Comparison of ENCODE assay signal across 1 cellular context in the genomic region with DNA sequence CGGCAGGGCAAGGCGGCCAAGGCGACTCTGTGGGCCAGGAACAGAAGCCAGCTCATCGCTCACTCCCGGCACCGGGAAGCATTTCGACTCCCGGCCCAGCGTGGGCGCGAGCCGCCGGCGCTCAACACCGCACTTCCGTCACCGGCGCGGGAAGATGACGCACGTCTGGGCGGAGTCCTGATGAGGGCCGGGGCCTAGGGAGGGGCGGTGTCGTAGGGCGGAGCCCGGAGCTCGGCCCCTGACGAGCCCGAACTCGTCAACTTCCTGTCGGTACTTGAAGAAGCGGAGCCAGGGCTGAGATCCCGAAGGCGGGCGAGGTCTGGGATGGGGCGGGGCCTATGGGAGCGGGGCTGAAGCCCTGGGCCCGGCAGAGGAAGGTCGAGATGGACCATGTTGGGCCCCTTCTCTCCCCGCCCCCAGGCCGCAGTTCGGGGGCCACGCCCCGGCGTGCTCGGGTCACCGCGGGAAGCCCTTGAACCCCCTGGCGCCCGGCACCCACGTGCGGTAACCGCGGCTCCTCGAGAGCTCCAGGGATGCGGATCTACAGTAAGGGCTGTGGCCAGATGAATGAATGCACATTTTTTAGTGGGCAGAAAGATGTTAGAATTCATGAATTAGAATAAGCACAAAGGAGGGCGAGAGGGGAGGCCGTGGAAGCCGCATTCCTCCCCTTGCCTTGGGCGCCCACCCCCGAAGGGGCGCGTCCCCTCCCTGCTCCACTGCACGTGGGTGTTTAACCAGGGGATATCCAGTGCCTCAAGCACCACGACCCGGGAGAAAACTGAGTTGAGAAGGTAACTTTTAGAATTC.
TF ChIP-seq lines count a peak whose summit lies in the region.

A gene with protein sequence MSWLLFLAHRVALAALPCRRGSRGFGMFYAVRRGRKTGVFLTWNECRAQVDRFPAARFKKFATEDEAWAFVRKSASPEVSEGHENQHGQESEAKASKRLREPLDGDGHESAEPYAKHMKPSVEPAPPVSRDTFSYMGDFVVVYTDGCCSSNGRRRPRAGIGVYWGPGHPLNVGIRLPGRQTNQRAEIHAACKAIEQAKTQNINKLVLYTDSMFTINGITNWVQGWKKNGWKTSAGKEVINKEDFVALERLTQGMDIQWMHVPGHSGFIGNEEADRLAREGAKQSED (minus strand): TSS at position 129 of the 810 bp plus-strand sequence. CDS start 73 bp downstream, at position 56.

TF ChIP-seq in K562, 482 proteins besides CTCF, POLR2A, EP300 and RAD21 (continued from another document and continues in another):
- TF ChIP-seq, protein P1, sequence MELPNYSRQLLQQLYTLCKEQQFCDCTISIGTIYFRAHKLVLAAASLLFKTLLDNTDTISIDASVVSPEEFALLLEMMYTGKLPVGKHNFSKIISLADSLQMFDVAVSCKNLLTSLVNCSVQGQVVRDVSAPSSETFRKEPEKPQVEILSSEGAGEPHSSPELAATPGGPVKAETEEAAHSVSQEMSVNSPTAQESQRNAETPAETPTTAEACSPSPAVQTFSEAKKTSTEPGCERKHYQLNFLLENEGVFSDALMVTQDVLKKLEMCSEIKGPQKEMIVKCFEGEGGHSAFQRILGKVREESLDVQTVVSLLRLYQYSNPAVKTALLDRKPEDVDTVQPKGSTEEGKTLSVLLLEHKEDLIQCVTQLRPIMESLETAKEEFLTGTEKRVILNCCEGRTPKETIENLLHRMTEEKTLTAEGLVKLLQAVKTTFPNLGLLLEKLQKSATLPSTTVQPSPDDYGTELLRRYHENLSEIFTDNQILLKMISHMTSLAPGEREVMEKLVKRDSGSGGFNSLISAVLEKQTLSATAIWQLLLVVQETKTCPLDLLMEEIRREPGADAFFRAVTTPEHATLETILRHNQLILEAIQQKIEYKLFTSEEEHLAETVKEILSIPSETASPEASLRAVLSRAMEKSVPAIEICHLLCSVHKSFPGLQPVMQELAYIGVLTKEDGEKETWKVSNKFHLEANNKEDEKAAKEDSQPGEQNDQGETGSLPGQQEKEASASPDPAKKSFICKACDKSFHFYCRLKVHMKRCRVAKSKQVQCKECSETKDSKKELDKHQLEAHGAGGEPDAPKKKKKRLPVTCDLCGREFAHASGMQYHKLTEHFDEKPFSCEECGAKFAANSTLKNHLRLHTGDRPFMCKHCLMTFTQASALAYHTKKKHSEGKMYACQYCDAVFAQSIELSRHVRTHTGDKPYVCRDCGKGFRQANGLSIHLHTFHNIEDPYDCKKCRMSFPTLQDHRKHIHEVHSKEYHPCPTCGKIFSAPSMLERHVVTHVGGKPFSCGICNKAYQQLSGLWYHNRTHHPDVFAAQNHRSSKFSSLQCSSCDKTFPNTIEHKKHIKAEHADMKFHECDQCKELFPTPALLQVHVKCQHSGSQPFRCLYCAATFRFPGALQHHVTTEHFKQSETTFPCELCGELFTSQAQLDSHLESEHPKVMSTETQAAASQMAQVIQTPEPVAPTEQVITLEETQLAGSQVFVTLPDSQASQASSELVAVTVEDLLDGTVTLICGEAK (IDR thresholded peaks at IDR 0.05) = peak; percentile 83
- TF ChIP-seq, protein P1 (CRISPR knock-in tag; IDR thresholded peaks at IDR 0.05) = no peak
- TF ChIP-seq KLF13 (tag; IDR thresholded peaks at IDR 0.05; ENCODE audit: borderline replicate concordance, low read depth) (0 out of 2 replicates have a peak, but pooled peaks have one; percentile 12), NBN (IDR thresholded peaks at IDR 0.05; ENCODE audit: low read depth) (no peak), ZNF324 (CRISPR knock-in tag; IDR thresholded peaks at IDR 0.05) (no peak), ZNF79 (CRISPR knock-in tag; IDR thresholded peaks at IDR 0.05; ENCODE audit: low read depth) (no peak), U2AF2 (optimal IDR thresholded peaks at IDR 0.05; ENCODE audit: low read depth, low read length) (no peak), ZNF282 (CRISPR knock-in tag; IDR thresholded peaks at IDR 0.05) (no peak), PCBP2 (IDR thresholded peaks at IDR 0.05; ENCODE audit: low read depth, low read length, poor library complexity, severe bottlenecking) (no peak), MTA1 (IDR thresholded peaks at IDR 0.05; ENCODE audit: borderline replicate concordance) (peak; percentile 98), ZNF561 (CRISPR knock-in tag; conservative IDR thresholded peaks at IDR 0.05) (no peak), ESRRB (CRISPR knock-in tag; IDR thresholded peaks at IDR 0.05; ENCODE audit: borderline replicate concordance) (0 out of 2 replicates have a peak, but pooled peaks have one; percentile 44), PHB (CRISPR knock-in tag; IDR thresholded peaks at IDR 0.05) (no peak), PHTF2 (CRISPR knock-in tag; IDR thresholded peaks at IDR 0.05) (no peak), SP2 (IDR thresholded peaks at IDR 0.05; ENCODE audit: extremely low read depth, low read depth, low read length, poor library complexity, severe bottlenecking) (no peak), JUND (IDR thresholded peaks at IDR 0.05; ENCODE audit: borderline replicate concordance, low read depth, low read length) (peak; percentile 67), JUND (tag; IDR thresholded peaks at IDR 0.05; ENCODE audit: borderline replicate concordance, low read depth, low read length) (peak; percentile 43; the same call in 1 of the 3 replicates), TCF3 (CRISPR knock-in tag; IDR thresholded peaks at IDR 0.05) (0 out of 2 replicates have a peak, but pooled peaks have one; percentile 3), ZNF75A (CRISPR knock-in tag; IDR thresholded peaks at IDR 0.05) (no peak), SRSF3 (IDR thresholded peaks at IDR 0.05; ENCODE audit: insufficient read depth, low read length) (no peak)
- TF ChIP-seq, protein P2, sequence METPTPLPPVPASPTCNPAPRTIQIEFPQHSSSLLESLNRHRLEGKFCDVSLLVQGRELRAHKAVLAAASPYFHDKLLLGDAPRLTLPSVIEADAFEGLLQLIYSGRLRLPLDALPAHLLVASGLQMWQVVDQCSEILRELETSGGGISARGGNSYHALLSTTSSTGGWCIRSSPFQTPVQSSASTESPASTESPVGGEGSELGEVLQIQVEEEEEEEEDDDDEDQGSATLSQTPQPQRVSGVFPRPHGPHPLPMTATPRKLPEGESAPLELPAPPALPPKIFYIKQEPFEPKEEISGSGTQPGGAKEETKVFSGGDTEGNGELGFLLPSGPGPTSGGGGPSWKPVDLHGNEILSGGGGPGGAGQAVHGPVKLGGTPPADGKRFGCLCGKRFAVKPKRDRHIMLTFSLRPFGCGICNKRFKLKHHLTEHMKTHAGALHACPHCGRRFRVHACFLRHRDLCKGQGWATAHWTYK (CRISPR knock-in tag; IDR thresholded peaks at IDR 0.05) = no peak
- TF ChIP-seq, protein P3, sequence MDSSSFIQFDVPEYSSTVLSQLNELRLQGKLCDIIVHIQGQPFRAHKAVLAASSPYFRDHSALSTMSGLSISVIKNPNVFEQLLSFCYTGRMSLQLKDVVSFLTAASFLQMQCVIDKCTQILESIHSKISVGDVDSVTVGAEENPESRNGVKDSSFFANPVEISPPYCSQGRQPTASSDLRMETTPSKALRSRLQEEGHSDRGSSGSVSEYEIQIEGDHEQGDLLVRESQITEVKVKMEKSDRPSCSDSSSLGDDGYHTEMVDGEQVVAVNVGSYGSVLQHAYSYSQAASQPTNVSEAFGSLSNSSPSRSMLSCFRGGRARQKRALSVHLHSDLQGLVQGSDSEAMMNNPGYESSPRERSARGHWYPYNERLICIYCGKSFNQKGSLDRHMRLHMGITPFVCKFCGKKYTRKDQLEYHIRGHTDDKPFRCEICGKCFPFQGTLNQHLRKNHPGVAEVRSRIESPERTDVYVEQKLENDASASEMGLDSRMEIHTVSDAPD (CRISPR knock-in tag; IDR thresholded peaks at IDR 0.05) = no peak
- TF ChIP-seq, protein P4, sequence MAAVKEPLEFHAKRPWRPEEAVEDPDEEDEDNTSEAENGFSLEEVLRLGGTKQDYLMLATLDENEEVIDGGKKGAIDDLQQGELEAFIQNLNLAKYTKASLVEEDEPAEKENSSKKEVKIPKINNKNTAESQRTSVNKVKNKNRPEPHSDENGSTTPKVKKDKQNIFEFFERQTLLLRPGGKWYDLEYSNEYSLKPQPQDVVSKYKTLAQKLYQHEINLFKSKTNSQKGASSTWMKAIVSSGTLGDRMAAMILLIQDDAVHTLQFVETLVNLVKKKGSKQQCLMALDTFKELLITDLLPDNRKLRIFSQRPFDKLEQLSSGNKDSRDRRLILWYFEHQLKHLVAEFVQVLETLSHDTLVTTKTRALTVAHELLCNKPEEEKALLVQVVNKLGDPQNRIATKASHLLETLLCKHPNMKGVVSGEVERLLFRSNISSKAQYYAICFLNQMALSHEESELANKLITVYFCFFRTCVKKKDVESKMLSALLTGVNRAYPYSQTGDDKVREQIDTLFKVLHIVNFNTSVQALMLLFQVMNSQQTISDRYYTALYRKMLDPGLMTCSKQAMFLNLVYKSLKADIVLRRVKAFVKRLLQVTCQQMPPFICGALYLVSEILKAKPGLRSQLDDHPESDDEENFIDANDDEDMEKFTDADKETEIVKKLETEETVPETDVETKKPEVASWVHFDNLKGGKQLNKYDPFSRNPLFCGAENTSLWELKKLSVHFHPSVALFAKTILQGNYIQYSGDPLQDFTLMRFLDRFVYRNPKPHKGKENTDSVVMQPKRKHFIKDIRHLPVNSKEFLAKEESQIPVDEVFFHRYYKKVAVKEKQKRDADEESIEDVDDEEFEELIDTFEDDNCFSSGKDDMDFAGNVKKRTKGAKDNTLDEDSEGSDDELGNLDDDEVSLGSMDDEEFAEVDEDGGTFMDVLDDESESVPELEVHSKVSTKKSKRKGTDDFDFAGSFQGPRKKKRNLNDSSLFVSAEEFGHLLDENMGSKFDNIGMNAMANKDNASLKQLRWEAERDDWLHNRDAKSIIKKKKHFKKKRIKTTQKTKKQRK (IDR thresholded peaks at IDR 0.05; ENCODE audit: borderline replicate concordance, low read depth, low read length) = no peak
- TF ChIP-seq, protein P5, sequence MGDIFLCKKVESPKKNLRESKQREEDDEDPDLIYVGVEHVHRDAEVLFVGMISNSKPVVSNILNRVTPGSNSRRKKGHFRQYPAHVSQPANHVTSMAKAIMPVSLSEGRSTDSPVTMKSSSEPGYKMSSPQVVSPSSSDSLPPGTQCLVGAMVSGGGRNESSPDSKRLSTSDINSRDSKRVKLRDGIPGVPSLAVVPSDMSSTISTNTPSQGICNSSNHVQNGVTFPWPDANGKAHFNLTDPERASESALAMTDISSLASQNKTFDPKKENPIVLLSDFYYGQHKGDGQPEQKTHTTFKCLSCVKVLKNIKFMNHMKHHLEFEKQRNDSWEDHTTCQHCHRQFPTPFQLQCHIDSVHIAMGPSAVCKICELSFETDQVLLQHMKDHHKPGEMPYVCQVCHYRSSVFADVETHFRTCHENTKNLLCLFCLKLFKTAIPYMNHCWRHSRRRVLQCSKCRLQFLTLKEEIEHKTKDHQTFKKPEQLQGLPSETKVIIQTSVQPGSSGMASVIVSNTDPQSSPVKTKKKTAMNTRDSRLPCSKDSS (IDR thresholded peaks at IDR 0.05; ENCODE audit: low read depth, partially characterized antibody) = no peak
- TF ChIP-seq, protein P6, sequence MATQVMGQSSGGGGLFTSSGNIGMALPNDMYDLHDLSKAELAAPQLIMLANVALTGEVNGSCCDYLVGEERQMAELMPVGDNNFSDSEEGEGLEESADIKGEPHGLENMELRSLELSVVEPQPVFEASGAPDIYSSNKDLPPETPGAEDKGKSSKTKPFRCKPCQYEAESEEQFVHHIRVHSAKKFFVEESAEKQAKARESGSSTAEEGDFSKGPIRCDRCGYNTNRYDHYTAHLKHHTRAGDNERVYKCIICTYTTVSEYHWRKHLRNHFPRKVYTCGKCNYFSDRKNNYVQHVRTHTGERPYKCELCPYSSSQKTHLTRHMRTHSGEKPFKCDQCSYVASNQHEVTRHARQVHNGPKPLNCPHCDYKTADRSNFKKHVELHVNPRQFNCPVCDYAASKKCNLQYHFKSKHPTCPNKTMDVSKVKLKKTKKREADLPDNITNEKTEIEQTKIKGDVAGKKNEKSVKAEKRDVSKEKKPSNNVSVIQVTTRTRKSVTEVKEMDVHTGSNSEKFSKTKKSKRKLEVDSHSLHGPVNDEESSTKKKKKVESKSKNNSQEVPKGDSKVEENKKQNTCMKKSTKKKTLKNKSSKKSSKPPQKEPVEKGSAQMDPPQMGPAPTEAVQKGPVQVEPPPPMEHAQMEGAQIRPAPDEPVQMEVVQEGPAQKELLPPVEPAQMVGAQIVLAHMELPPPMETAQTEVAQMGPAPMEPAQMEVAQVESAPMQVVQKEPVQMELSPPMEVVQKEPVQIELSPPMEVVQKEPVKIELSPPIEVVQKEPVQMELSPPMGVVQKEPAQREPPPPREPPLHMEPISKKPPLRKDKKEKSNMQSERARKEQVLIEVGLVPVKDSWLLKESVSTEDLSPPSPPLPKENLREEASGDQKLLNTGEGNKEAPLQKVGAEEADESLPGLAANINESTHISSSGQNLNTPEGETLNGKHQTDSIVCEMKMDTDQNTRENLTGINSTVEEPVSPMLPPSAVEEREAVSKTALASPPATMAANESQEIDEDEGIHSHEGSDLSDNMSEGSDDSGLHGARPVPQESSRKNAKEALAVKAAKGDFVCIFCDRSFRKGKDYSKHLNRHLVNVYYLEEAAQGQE (CRISPR knock-in tag; IDR thresholded peaks at IDR 0.05; ENCODE audit: low read depth) = no peak
- TF ChIP-seq, protein P7, sequence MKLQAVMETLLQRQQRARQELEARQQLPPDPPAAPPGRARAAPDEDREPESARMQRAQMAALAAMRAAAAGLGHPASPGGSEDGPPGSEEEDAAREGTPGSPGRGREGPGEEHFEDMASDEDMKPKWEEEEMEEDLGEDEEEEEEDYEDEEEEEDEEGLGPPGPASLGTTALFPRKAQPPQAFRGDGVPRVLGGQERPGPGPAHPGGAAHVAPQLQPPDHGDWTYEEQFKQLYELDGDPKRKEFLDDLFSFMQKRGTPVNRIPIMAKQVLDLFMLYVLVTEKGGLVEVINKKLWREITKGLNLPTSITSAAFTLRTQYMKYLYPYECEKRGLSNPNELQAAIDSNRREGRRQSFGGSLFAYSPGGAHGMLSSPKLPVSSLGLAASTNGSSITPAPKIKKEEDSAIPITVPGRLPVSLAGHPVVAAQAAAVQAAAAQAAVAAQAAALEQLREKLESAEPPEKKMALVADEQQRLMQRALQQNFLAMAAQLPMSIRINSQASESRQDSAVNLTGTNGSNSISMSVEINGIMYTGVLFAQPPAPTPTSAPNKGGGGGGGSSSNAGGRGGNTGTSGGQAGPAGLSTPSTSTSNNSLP (IDR thresholded peaks at IDR 0.05; ENCODE audit: borderline replicate concordance, low read depth, low read length) = no peak
